In the genomic region with DNA sequence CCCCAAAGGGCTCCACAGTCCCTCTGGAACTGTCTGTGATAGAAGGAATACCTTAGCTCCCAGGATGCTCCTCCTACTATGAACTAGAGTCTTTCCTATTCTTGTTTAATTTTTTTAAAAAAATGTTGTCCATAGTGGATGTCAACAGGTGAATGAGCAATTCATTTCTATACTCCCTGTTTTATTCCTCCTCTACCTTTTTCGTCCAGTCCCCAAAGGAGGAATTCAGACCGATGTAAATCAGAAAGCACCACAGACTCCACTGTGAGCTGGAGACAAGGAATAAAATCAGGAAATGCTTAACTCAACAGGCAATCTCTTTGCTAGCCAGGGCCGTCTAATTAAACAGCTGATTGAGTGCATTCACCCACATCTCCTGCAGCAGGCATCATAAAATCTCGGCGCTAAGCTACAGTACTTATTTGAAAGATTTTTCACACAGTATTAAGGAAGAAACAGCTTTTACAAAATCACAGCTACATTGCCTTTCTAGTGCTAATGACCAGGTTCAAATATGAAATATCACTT, we compare ENCODE assay signal across 23 cellular contexts.
"Had no signal": no experiment of that assay in that cellular context is flagged by ENCODE, and none has a peak within 500 bp of the region (broad histone marks: within the 10 kb centered on the region; RNA-seq: fewer than 3 reads in every experiment).

No MANE protein-coding gene starts in this region.

- H3K4me1 ChIP-seq: body of pancreas, left lung, prostate gland, right atrium auricular region, vagina had no signal

- H3K36me3 ChIP-seq: cardiac muscle cell, left lung, ovary, prostate gland, right atrium auricular region, thoracic aorta, vagina, WERI-Rb-1 had no signal

- ATAC-seq: activated CD8-positive, alpha-beta memory T cell treated with anti-CD3 and anti-CD28 coated beads, Interleukin-2, amount 10 ng/mL, durations not matched to agents 7 days and 5 days; activated CD8-positive, alpha-beta T cell treated with anti-CD3 and anti-CD28 coated beads for 36 hours; body of pancreas; foreskin keratinocyte; left lung had no signal

- H3K27me3 ChIP-seq: body of pancreas, cardiac muscle cell, ovary, right atrium auricular region, vagina had no signal

- DNase-seq: activated CD4-positive, alpha-beta T cell treated with anti-CD3 and anti-CD28 coated beads, Interleukin-2, amount 10 ng/mL, durations not matched to agents 7 days and 5 days; activated CD4-positive, CD25-positive, alpha-beta regulatory T cell treated with anti-CD3 and anti-CD28 coated beads, Interleukin-2, amount 50 U/mL, for 72 hours; activated CD8-positive, alpha-beta memory T cell treated with anti-CD3 and anti-CD28 coated beads, Interleukin-2, amount 10 ng/mL, durations not matched to agents 7 days and 5 days; activated CD8-positive, alpha-beta T cell treated with anti-CD3 and anti-CD28 coated beads for 36 hours; activated gamma-delta T cell; anterior cingulate cortex; body of pancreas; cortex of kidney; effector memory CD4-positive, alpha-beta T cell; foreskin keratinocyte; kidney; left lung; naive B cell; ovary; stimulated activated CD4-positive, alpha-beta T cell treated with anti-CD3 and anti-CD28 coated beads, Interleukin-4, amount 100 ng/mL, for 24 hours; stimulated activated naive CD4-positive, alpha-beta T cell treated with Interleukin-2 at 50 U/mL for 16 hours; WERI-Rb-1 had no signal

- H3K9me3 ChIP-seq: body of pancreas, left lung, ovary, prostate gland, right atrium auricular region, thoracic aorta, vagina had no signal

- H3K4me3 ChIP-seq: body of pancreas, cardiac muscle cell, left lung, lung, ovary, prostate gland, right atrium auricular region, thoracic aorta, vagina had no signal
